In the genomic region with DNA sequence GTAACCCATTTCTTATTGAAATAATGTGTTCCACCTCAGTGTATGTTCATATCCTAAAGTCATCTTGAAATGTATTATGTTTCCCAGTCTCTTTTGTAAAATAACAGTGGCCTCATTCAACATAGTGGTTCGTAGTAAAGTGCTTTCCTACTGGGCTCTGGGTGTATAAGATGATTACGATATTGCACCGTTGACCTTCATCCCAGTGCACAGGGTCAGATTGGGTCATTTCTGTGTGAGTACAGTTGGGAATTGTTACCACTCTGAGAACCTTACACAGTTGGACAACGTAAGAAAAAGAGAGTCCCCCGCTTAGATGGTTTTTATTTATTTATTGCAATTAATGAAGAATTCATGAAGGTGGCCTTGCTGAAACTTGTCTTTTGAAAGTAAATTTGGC, we compare ENCODE assay signal across 1 cellular context.
TF ChIP-seq lines count a peak whose summit lies in the region.

No MANE protein-coding gene starts in this region.

TF ChIP-seq in GM23338, 12 proteins besides CTCF, POLR2A, EP300 and RAD21 (continued from another document):
- TF ChIP-seq, protein P1, sequence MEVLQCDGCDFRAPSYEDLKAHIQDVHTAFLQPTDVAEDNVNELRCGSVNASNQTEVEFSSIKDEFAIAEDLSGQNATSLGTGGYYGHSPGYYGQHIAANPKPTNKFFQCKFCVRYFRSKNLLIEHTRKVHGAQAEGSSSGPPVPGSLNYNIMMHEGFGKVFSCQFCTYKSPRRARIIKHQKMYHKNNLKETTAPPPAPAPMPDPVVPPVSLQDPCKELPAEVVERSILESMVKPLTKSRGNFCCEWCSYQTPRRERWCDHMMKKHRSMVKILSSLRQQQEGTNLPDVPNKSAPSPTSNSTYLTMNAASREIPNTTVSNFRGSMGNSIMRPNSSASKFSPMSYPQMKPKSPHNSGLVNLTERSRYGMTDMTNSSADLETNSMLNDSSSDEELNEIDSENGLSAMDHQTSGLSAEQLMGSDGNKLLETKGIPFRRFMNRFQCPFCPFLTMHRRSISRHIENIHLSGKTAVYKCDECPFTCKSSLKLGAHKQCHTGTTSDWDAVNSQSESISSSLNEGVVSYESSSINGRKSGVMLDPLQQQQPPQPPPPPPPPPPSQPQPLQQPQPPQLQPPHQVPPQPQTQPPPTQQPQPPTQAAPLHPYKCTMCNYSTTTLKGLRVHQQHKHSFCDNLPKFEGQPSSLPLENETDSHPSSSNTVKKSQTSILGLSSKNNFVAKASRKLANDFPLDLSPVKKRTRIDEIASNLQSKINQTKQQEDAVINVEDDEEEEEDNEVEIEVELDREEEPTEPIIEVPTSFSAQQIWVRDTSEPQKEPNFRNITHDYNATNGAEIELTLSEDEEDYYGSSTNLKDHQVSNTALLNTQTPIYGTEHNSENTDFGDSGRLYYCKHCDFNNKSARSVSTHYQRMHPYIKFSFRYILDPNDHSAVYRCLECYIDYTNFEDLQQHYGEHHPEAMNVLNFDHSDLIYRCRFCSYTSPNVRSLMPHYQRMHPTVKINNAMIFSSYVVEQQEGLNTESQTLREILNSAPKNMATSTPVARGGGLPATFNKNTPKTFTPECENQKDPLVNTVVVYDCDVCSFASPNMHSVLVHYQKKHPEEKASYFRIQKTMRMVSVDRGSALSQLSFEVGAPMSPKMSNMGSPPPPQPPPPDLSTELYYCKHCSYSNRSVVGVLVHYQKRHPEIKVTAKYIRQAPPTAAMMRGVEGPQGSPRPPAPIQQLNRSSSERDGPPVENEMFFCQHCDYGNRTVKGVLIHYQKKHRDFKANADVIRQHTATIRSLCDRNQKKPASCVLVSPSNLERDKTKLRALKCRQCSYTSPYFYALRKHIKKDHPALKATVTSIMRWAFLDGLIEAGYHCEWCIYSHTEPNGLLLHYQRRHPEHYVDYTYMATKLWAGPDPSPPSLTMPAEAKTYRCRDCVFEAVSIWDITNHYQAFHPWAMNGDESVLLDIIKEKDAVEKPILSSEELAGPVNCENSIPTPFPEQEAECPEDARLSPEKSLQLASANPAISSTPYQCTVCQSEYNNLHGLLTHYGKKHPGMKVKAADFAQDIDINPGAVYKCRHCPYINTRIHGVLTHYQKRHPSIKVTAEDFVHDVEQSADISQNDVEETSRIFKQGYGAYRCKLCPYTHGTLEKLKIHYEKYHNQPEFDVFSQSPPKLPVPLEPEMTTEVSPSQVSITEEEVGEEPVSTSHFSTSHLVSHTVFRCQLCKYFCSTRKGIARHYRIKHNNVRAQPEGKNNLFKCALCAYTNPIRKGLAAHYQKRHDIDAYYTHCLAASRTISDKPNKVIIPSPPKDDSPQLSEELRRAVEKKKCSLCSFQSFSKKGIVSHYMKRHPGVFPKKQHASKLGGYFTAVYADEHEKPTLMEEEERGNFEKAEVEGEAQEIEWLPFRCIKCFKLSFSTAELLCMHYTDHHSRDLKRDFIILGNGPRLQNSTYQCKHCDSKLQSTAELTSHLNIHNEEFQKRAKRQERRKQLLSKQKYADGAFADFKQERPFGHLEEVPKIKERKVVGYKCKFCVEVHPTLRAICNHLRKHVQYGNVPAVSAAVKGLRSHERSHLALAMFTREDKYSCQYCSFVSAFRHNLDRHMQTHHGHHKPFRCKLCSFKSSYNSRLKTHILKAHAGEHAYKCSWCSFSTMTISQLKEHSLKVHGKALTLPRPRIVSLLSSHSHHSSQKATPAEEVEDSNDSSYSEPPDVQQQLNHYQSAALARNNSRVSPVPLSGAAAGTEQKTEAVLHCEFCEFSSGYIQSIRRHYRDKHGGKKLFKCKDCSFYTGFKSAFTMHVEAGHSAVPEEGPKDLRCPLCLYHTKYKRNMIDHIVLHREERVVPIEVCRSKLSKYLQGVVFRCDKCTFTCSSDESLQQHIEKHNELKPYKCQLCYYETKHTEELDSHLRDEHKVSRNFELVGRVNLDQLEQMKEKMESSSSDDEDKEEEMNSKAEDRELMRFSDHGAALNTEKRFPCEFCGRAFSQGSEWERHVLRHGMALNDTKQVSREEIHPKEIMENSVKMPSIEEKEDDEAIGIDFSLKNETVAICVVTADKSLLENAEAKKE (CRISPR knock-in tag; IDR thresholded peaks at IDR 0.05) = no peak
- TF ChIP-seq ZNF331 (CRISPR knock-in tag; IDR thresholded peaks at IDR 0.05; ENCODE audit: low read depth) = no peak
- TF ChIP-seq JUNB (IDR thresholded peaks at IDR 0.05; ENCODE audit: unreplicated experiment) = no peak
